Comparison of ENCODE assay signal across 8 cellular contexts in genomic region chr10:93074137-93074596, GRCh38. TPM values are rescaled to one million over a fixed set of nuclear protein-coding genes. Genes with fewer than 3 reads are reported as not detected.
A peak's percentile ranks its signal among the peaks of the same experiment; 100 is the strongest.
DNase-seq lines count a peak whose midpoint lies in the region; ATAC-seq lines count a peak whose summit lies in the region.

No MANE protein-coding gene starts in this region.

- no peak overlapping the region for H2BK12ac ChIP-seq in mesenchymal stem cell (ENCODE audit: low read length in 2 of 2)

- peaks cover 5 to 53% (median 35%) of the 10 kb centered on the region in 4 donors for H3K4me1 Mint-ChIP-seq in CD4-positive, alpha-beta memory T cell
- H3K4me1 Mint-ChIP-seq in activated T-helper 1 cell treated with anti-CD3 and anti-CD28 coated beads, Interleukin-12 subunit alpha, Interleukin-12 subunit beta, Interleukin-2, Interleukin-4 antibody, amounts not matched to agents 30 ng/mL and 10 ng/mL and 1 ng/mL, durations not matched to agents 14 hours and 24 hours and 36 hours (ENCODE audit: low read depth), result peaks cover 16% of the 10 kb centered on the region

- WGBS in mesenchymal stem cell, result under 1% methylated on average over 36 of the region's 41 CpGs

- H3K18ac ChIP-seq in mesenchymal stem cell (ENCODE audit: low read depth in 1 of 2, low read length in 2 of 2), result no peak overlapping the region

- H3K79me1 ChIP-seq in mesenchymal stem cell (replicated peaks; ENCODE audit: low read length, poor library complexity, severe bottlenecking), result no peaks in the 10 kb centered on the region

- H3K23ac ChIP-seq in mesenchymal stem cell (ENCODE audit: low read length in 2 of 2), result no peak overlapping the region

- peak overlapping the region; percentile 63 to 90 (median 79) for H3K4me3 Mint-ChIP-seq in CD4-positive, alpha-beta memory T cell
- peak overlapping the region; percentile 39 for H3K4me3 Mint-ChIP-seq in activated T-helper 1 cell treated with anti-CD3 and anti-CD28 coated beads, Interleukin-12 subunit alpha, Interleukin-12 subunit beta, Interleukin-2, Interleukin-4 antibody, amounts not matched to agents 30 ng/mL and 10 ng/mL and 1 ng/mL, durations not matched to agents 14 hours and 24 hours and 36 hours

- no peak overlapping the region for H3K27ac Mint-ChIP-seq in CD4-positive, alpha-beta memory T cell
- H3K27ac Mint-ChIP-seq in activated T-helper 1 cell treated with anti-CD3 and anti-CD28 coated beads, Interleukin-12 subunit alpha, Interleukin-12 subunit beta, Interleukin-2, Interleukin-4 antibody, amounts not matched to agents 30 ng/mL and 10 ng/mL and 1 ng/mL, durations not matched to agents 14 hours and 24 hours and 36 hours, result no peak overlapping the region

- ATAC-seq in GM19351 (IDR thresholded peaks at IDR 0.05; ENCODE audit: unreplicated experiment), result no peak

- H4K8ac ChIP-seq in mesenchymal stem cell (ENCODE audit: low read length), result no peak overlapping the region

- H3K14ac ChIP-seq in mesenchymal stem cell (ENCODE audit: low read length in 2 of 2), result no peak overlapping the region

- H3K9me3 Mint-ChIP-seq in CD4-positive, alpha-beta memory T cell, result peaks cover 0 to 1% (median 0%) of the 10 kb centered on the region in 8 donors
- H3K9me3 Mint-ChIP-seq in activated T-helper 1 cell treated with anti-CD3 and anti-CD28 coated beads, Interleukin-12 subunit alpha, Interleukin-12 subunit beta, Interleukin-2, Interleukin-4 antibody, amounts not matched to agents 30 ng/mL and 10 ng/mL and 1 ng/mL, durations not matched to agents 14 hours and 24 hours and 36 hours, result no peaks in the 10 kb centered on the region

- no peak overlapping the region for H3K4ac ChIP-seq in mesenchymal stem cell (ENCODE audit: low read depth in 1 of 2, low read length in 2 of 2)

- H2AK5ac ChIP-seq in mesenchymal stem cell (ENCODE audit: low read length, severe bottlenecking), result no peak overlapping the region

- DNase-seq in CD4-positive, alpha-beta memory T cell, result no peak
- DNase-seq in HuH-7 (ENCODE audit: low spot score), result peak; percentile 74
- no peak for DNase-seq in activated T-helper 1 cell treated with anti-CD3 and anti-CD28 coated beads, Interleukin-12 subunit alpha, Interleukin-12 subunit beta, Interleukin-2, Interleukin-4 antibody, amounts not matched to agents 30 ng/mL and 10 ng/mL and 1 ng/mL, durations not matched to agents 14 hours and 24 hours and 36 hours (ENCODE audit: low spot score)
- DNase-seq in mesenchymal stem cell, result no peak
- DNase-seq in pons (ENCODE audit: low spot score), result no peak
- DNase-seq in NCI-H2029 (lab: John Stamatoyannopoulos, UW), result no peak
- no peak for DNase-seq in NK-92 treated with Interleukin-12 subunit alpha and Interleukin-12 subunit beta, amount 100 ng/mL, for 24 hours (lab: John Stamatoyannopoulos, UW)

- H2BK120ac ChIP-seq in mesenchymal stem cell (ENCODE audit: low read depth, low read length), result no peak overlapping the region

- POLR2A ChIA-PET in CD4-positive, alpha-beta memory T cell (lab: Charles Lee; ENCODE audit: partially characterized antibody), result no interaction called here

- H2BK5ac ChIP-seq in mesenchymal stem cell (ENCODE audit: low read depth, low read length, poor library complexity, severe bottlenecking), result no peak overlapping the region

- H3K27me3 Mint-ChIP-seq in CD4-positive, alpha-beta memory T cell, result peaks cover 45 to 55% of the 10 kb centered on the region in 2 donors
- peaks cover 79% of the 10 kb centered on the region for H3K27me3 Mint-ChIP-seq in activated T-helper 1 cell treated with anti-CD3 and anti-CD28 coated beads, Interleukin-12 subunit alpha, Interleukin-12 subunit beta, Interleukin-2, Interleukin-4 antibody, amounts not matched to agents 30 ng/mL and 10 ng/mL and 1 ng/mL, durations not matched to agents 14 hours and 24 hours and 36 hours (ENCODE audit: insufficient read depth)

- H3K27me3 ChIP-seq in CD4-positive, alpha-beta memory T cell (ENCODE audit: insufficient read depth, low read length), result peaks cover 26% of the 10 kb centered on the region
- H3K27me3 ChIP-seq in mesenchymal stem cell (ENCODE audit: control insufficient read depth in 1 of 2, insufficient read depth in 1 of 2, low read length in 2 of 2), result peaks cover 84 to 89% of the 10 kb centered on the region in 2 experiments

- no peaks in the 10 kb centered on the region for H3K36me3 Mint-ChIP-seq in CD4-positive, alpha-beta memory T cell
- H3K36me3 Mint-ChIP-seq in activated T-helper 1 cell treated with anti-CD3 and anti-CD28 coated beads, Interleukin-12 subunit alpha, Interleukin-12 subunit beta, Interleukin-2, Interleukin-4 antibody, amounts not matched to agents 30 ng/mL and 10 ng/mL and 1 ng/mL, durations not matched to agents 14 hours and 24 hours and 36 hours (ENCODE audit: low read depth), result no peaks in the 10 kb centered on the region

- no peak overlapping the region for H2AFZ ChIP-seq in mesenchymal stem cell (ENCODE audit: low read depth, low read length)

- H3K4me1 ChIP-seq in CD4-positive, alpha-beta memory T cell (ENCODE audit: insufficient read depth, low read length), result peaks cover 45% of the 10 kb centered on the region
- H3K4me1 ChIP-seq in mesenchymal stem cell (ENCODE audit: control insufficient read depth, insufficient read depth, low read depth, low read length), result peaks cover 29% of the 10 kb centered on the region

- no peak overlapping the region for H4K91ac ChIP-seq in mesenchymal stem cell (ENCODE audit: low read length)

- H2BK15ac ChIP-seq in mesenchymal stem cell (ENCODE audit: low read depth, poor library complexity, severe bottlenecking), result no peak overlapping the region

- H3K27ac ChIP-seq in CD4-positive, alpha-beta memory T cell (ENCODE audit: low read depth, low read length), result no peak overlapping the region
- H3K27ac ChIP-seq in mesenchymal stem cell (ENCODE audit: low read length, poor library complexity, severe bottlenecking), result no peak overlapping the region

- H3K4me3 ChIP-seq in CD4-positive, alpha-beta memory T cell (ENCODE audit: low read length in 2 of 2), result no peak overlapping the region
- H3K4me3 ChIP-seq in mesenchymal stem cell (ENCODE audit: insufficient read depth in 1 of 2, low read depth in 1 of 2, low read length in 2 of 2), result no peak overlapping the region

- H3K36me3 ChIP-seq in CD4-positive, alpha-beta memory T cell (ENCODE audit: insufficient read depth, low read length), result no peaks in the 10 kb centered on the region
- H3K36me3 ChIP-seq in mesenchymal stem cell (ENCODE audit: control insufficient read depth in 1 of 2, insufficient read depth in 2 of 2, low read depth in 1 of 2, low read length in 2 of 2), result no peaks in the 10 kb centered on the region

- intact Hi-C loops in CD4-positive, alpha-beta memory T cell (cut with micrococcal nuclease), result no loop called here
- intact Hi-C loops in activated T-helper 1 cell treated with anti-CD3 and anti-CD28 coated beads, Interleukin-12 subunit alpha, Interleukin-12 subunit beta, Interleukin-2, Interleukin-4 antibody, amounts not matched to agents 30 ng/mL and 10 ng/mL and 1 ng/mL, durations not matched to agents 14 hours and 24 hours and 36 hours (cut with micrococcal nuclease), result loop anchor here (2.0 to 10.0 kb wide), 4 partner anchors 107 to 431 kb away; no protein-coding TSS in a partner anchor

- peak overlapping the region; percentile 69 for H3K4me2 ChIP-seq in mesenchymal stem cell (ENCODE audit: low read length, poor library complexity, severe bottlenecking)

- CTCF ChIA-PET in CD4-positive, alpha-beta memory T cell (lab: Charles Lee; ENCODE audit: partially characterized antibody), result no interaction called here

- no peak overlapping the region for H3K9ac ChIP-seq in mesenchymal stem cell (ENCODE audit: low read length)

- no peaks in the 10 kb centered on the region for H3K9me3 ChIP-seq in CD4-positive, alpha-beta memory T cell (ENCODE audit: control insufficient read depth in 1 of 2, low read length in 2 of 2)
- no peaks in the 10 kb centered on the region for H3K9me3 ChIP-seq in mesenchymal stem cell (ENCODE audit: control insufficient read depth, low read length)

RNA-seq across cellular contexts. Expression of gene CYP26A1, which starts 0.5 kb away (rescaled TPM):
- not detected for total RNA-seq in CD4-positive, alpha-beta memory T cell
- not detected for polyA plus RNA-seq in CD4-positive, alpha-beta memory T cell
- not detected in 2 replicates for total RNA-seq in activated T-helper 1 cell treated with anti-CD3 and anti-CD28 coated beads, Interleukin-12 subunit alpha, Interleukin-12 subunit beta, Interleukin-2, Interleukin-4 antibody, amounts not matched to agents 30 ng/mL and 10 ng/mL and 1 ng/mL, durations not matched to agents 14 hours and 24 hours and 36 hours
- not detected for polyA plus RNA-seq in mesenchymal stem cell (2013, experiment 1 of 2)
- polyA plus RNA-seq in mesenchymal stem cell (2013, experiment 2 of 2), result not detected

RNA-seq across cellular contexts. Expression of gene CYP26C1, which starts 13.6 kb away (rescaled TPM):
- total RNA-seq in CD4-positive, alpha-beta memory T cell, result under 1 TPM; 0.20 to 0.22 TPM
- under 1 TPM in 1 of 2 donors, not detected in 1; 0.08 TPM for polyA plus RNA-seq in CD4-positive, alpha-beta memory T cell
- total RNA-seq in activated T-helper 1 cell treated with anti-CD3 and anti-CD28 coated beads, Interleukin-12 subunit alpha, Interleukin-12 subunit beta, Interleukin-2, Interleukin-4 antibody, amounts not matched to agents 30 ng/mL and 10 ng/mL and 1 ng/mL, durations not matched to agents 14 hours and 24 hours and 36 hours, result not detected in 2 replicates
- not detected for polyA plus RNA-seq in mesenchymal stem cell (2013, experiment 1 of 2)
- 0.01 TPM for polyA plus RNA-seq in mesenchymal stem cell (2013, experiment 2 of 2)
